In genomic region chr5:55172937-55173695, GRCh38 we compare ENCODE assay signal across 8 cellular contexts. TPM values are rescaled to one million over a fixed set of nuclear protein-coding genes. Genes with fewer than 3 reads are reported as not detected.
DNase-seq lines count a peak whose midpoint lies in the region; ATAC-seq and TF ChIP-seq lines count a peak whose summit lies in the region.

CDC20B (minus strand) TSS chr5:55173177; CDS start chr5:55173000, 177 bp downstream.

- peak; percentile 64 for ATAC-seq in GM19468 (IDR thresholded peaks at IDR 0.05; ENCODE audit: extremely low read depth, unreplicated experiment)

- POLR2A ChIA-PET in CD4-positive, alpha-beta memory T cell (lab: Charles Lee; ENCODE audit: partially characterized antibody) = interaction anchor here (1.8 kb wide), 1 partner anchor 135 kb away, joined by 5 read pairs; the partner anchor contains the start of genes DHX29 and MTREX

- peaks cover 37% of the 10 kb centered on the region for H3K27me3 ChIP-seq in CD4-positive, alpha-beta memory T cell (ENCODE audit: insufficient read depth, low read length)
- H3K27me3 ChIP-seq in NT2/D1 (ENCODE audit: insufficient read depth, insufficient read length) = peaks cover 58% of the 10 kb centered on the region

- CTCF ChIA-PET in CD4-positive, alpha-beta memory T cell (lab: Charles Lee; ENCODE audit: partially characterized antibody) = interaction anchor here (0.7 to 4.2 kb wide), 6 partner anchors 11 to 519 kb away, joined by 3 to 26 read pairs (median 10); partner anchors contain the start of gene GPX8

- peak within 1 kb of the TSS; percentile 71 to 94 (median 91) for H3K27ac Mint-ChIP-seq in CD4-positive, alpha-beta memory T cell

- no peaks in the 10 kb centered on the region for H3K36me3 Mint-ChIP-seq in CD4-positive, alpha-beta memory T cell

- H3K36me3 ChIP-seq in CD4-positive, alpha-beta memory T cell (ENCODE audit: insufficient read depth, low read length) = no peaks in the 10 kb centered on the region
- H3K36me3 ChIP-seq in NT2/D1 (ENCODE audit: insufficient read depth, insufficient read length, low read length) = no peaks in the 10 kb centered on the region

- peaks cover 0 to 3% (median 0%) of the 10 kb centered on the region in 8 donors for H3K9me3 Mint-ChIP-seq in CD4-positive, alpha-beta memory T cell

- no peaks in the 10 kb centered on the region for H3K9me3 ChIP-seq in CD4-positive, alpha-beta memory T cell (ENCODE audit: control insufficient read depth in 1 of 2, low read length in 2 of 2)
- H3K9me3 ChIP-seq in NT2/D1 (ENCODE audit: insufficient read depth, low read length) = no peaks in the 10 kb centered on the region

- H3K4me1 ChIP-seq in CD4-positive, alpha-beta memory T cell (ENCODE audit: insufficient read depth, low read length) = peaks cover 34% of the 10 kb centered on the region
- no peaks in the 10 kb centered on the region for H3K4me1 ChIP-seq in NT2/D1 (ENCODE audit: insufficient read depth, insufficient read length)

- intact Hi-C loops in CD4-positive, alpha-beta memory T cell (cut with micrococcal nuclease) = loop anchor here (1.0 to 10.0 kb wide), 6 partner anchors 58 to 539 kb away; partner anchors contain the start of genes DHX29, MTREX and SLC38A9

- H3K4me3 ChIP-seq in CD4-positive, alpha-beta memory T cell (ENCODE audit: low read length in 2 of 2) = peak within 1 kb of the TSS in 1 of 2 donors; percentile 39
- H3K4me3 ChIP-seq in NT2/D1 (ENCODE audit: insufficient read length, low read depth) = peak within 1 kb of the TSS; percentile 37

- peak within 1 kb of the TSS; percentile 85 to 94 (median 88) for H3K4me3 Mint-ChIP-seq in CD4-positive, alpha-beta memory T cell

- H3K4me1 Mint-ChIP-seq in CD4-positive, alpha-beta memory T cell = peaks cover 19 to 51% (median 30%) of the 10 kb centered on the region in 4 donors

- peak; percentile 57 to 80 (median 69) for DNase-seq in CD4-positive, alpha-beta memory T cell
- DNase-seq in HK-2 (ENCODE audit: unreplicated experiment) (peak; percentile 56), NT2/D1 (ENCODE audit: low read depth, low spot score) (peak; percentile 30), erythroblast (lab: John Stamatoyannopoulos, UW) (peak; percentile 78 to 83), myocyte (ENCODE audit: low read depth) (peak; percentile 76)
- DNase-seq in activated CD8-positive, alpha-beta memory T cell treated with anti-CD3 and anti-CD28 coated beads, Interleukin-2, amount 50 U/mL, for 48 hours = peak; percentile 89
- peak; percentile 37 to 39 for DNase-seq in stimulated activated CD8-positive, alpha-beta memory T cell treated with anti-CD3 and anti-CD28 coated beads, Interleukin-7, amount 100 ng/mL, for 1 hour (ENCODE audit: low read depth in 2 of 2)

- peaks cover 53 to 60% of the 10 kb centered on the region in 2 donors for H3K27me3 Mint-ChIP-seq in CD4-positive, alpha-beta memory T cell

- H3K9ac ChIP-seq in NT2/D1 (ENCODE audit: insufficient read length, low read depth) = peak within 1 kb of the TSS; percentile 56

- H3K27ac ChIP-seq in CD4-positive, alpha-beta memory T cell (ENCODE audit: low read depth, low read length) = peak within 1 kb of the TSS; percentile 34

- no peak for TF ChIP-seq POLR2A in erythroblast (IDR thresholded peaks at IDR 0.05; ENCODE audit: low read length)

RNA-seq across cellular contexts. Expression of gene CDC20B, which starts in this region (rescaled TPM):
- total RNA-seq in CD4-positive, alpha-beta memory T cell = not detected
- polyA plus RNA-seq in CD4-positive, alpha-beta memory T cell = not detected
- not detected in 2 replicates for total RNA-seq in myocyte
- polyA plus RNA-seq in myocyte (2012) = not detected

Comparison
In these comparisons a context has a peak if more than half of its experiments do, and no peak if none do; other contexts are left out.
1. Peak in DNase-seq and H3K27ac ChIP-seq in CD4-positive, alpha-beta memory T cell; RNA of the gene not detected or under 1 TPM.
2. Peak in DNase-seq in myocyte; RNA of the gene not detected or under 1 TPM.
3. DNase-seq: peak in every context shown above with its lines; median percentile 89 in activated CD8-positive, alpha-beta memory T cell treated with anti-CD3 and anti-CD28 coated beads, Interleukin-2, amount 50 U/mL, for 48 hours; 80 in erythroblast; 76 in myocyte; 69 in CD4-positive, alpha-beta memory T cell; 56 in HK-2; 38 in stimulated activated CD8-positive, alpha-beta memory T cell treated with anti-CD3 and anti-CD28 coated beads, Interleukin-7, amount 100 ng/mL, for 1 hour; 30 in NT2/D1.